In genomic region chr1:15282810-15283474, GRCh38 we compare ENCODE assay signal across 1 cellular context.
TF ChIP-seq lines count a peak whose summit lies in the region.

No MANE protein-coding gene starts in this region.

TF ChIP-seq in WTC11, 78 proteins besides CTCF, POLR2A, EP300 and RAD21 (continued from another document):
- TF ChIP-seq, protein P1, sequence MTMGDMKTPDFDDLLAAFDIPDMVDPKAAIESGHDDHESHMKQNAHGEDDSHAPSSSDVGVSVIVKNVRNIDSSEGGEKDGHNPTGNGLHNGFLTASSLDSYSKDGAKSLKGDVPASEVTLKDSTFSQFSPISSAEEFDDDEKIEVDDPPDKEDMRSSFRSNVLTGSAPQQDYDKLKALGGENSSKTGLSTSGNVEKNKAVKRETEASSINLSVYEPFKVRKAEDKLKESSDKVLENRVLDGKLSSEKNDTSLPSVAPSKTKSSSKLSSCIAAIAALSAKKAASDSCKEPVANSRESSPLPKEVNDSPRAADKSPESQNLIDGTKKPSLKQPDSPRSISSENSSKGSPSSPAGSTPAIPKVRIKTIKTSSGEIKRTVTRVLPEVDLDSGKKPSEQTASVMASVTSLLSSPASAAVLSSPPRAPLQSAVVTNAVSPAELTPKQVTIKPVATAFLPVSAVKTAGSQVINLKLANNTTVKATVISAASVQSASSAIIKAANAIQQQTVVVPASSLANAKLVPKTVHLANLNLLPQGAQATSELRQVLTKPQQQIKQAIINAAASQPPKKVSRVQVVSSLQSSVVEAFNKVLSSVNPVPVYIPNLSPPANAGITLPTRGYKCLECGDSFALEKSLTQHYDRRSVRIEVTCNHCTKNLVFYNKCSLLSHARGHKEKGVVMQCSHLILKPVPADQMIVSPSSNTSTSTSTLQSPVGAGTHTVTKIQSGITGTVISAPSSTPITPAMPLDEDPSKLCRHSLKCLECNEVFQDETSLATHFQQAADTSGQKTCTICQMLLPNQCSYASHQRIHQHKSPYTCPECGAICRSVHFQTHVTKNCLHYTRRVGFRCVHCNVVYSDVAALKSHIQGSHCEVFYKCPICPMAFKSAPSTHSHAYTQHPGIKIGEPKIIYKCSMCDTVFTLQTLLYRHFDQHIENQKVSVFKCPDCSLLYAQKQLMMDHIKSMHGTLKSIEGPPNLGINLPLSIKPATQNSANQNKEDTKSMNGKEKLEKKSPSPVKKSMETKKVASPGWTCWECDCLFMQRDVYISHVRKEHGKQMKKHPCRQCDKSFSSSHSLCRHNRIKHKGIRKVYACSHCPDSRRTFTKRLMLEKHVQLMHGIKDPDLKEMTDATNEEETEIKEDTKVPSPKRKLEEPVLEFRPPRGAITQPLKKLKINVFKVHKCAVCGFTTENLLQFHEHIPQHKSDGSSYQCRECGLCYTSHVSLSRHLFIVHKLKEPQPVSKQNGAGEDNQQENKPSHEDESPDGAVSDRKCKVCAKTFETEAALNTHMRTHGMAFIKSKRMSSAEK (CRISPR knock-in tag; IDR thresholded peaks at IDR 0.05; ENCODE audit: borderline replicate concordance): no peak
- TF ChIP-seq CREM (CRISPR knock-in tag; IDR thresholded peaks at IDR 0.05) (no peak), ZNF396 (CRISPR knock-in tag; IDR thresholded peaks at IDR 0.05; ENCODE audit: borderline replicate concordance) (no peak), SMAD4 (CRISPR knock-in tag; IDR thresholded peaks at IDR 0.05) (no peak), MXD4 (CRISPR knock-in tag; IDR thresholded peaks at IDR 0.05; ENCODE audit: borderline replicate concordance) (no peak), ATF3 (CRISPR knock-in tag; conservative IDR thresholded peaks at IDR 0.05) (no peak), AR (CRISPR knock-in tag; IDR thresholded peaks at IDR 0.05) (no peak), NFE2L1 (CRISPR knock-in tag; IDR thresholded peaks at IDR 0.05) (no peak), NR3C1 (CRISPR knock-in tag; conservative IDR thresholded peaks at IDR 0.05; ENCODE audit: low read depth) (no peak), HMGA2 (CRISPR knock-in tag; IDR thresholded peaks at IDR 0.05) (no peak)
- TF ChIP-seq, protein P2, sequence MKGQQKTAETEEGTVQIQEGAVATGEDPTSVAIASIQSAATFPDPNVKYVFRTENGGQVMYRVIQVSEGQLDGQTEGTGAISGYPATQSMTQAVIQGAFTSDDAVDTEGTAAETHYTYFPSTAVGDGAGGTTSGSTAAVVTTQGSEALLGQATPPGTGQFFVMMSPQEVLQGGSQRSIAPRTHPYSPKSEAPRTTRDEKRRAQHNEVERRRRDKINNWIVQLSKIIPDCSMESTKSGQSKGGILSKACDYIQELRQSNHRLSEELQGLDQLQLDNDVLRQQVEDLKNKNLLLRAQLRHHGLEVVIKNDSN (CRISPR knock-in tag; IDR thresholded peaks at IDR 0.05): no peak
- TF ChIP-seq, protein P3, sequence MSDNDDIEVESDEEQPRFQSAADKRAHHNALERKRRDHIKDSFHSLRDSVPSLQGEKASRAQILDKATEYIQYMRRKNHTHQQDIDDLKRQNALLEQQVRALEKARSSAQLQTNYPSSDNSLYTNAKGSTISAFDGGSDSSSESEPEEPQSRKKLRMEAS (CRISPR knock-in tag; IDR thresholded peaks at IDR 0.05): no peak
- TF ChIP-seq, protein P4, sequence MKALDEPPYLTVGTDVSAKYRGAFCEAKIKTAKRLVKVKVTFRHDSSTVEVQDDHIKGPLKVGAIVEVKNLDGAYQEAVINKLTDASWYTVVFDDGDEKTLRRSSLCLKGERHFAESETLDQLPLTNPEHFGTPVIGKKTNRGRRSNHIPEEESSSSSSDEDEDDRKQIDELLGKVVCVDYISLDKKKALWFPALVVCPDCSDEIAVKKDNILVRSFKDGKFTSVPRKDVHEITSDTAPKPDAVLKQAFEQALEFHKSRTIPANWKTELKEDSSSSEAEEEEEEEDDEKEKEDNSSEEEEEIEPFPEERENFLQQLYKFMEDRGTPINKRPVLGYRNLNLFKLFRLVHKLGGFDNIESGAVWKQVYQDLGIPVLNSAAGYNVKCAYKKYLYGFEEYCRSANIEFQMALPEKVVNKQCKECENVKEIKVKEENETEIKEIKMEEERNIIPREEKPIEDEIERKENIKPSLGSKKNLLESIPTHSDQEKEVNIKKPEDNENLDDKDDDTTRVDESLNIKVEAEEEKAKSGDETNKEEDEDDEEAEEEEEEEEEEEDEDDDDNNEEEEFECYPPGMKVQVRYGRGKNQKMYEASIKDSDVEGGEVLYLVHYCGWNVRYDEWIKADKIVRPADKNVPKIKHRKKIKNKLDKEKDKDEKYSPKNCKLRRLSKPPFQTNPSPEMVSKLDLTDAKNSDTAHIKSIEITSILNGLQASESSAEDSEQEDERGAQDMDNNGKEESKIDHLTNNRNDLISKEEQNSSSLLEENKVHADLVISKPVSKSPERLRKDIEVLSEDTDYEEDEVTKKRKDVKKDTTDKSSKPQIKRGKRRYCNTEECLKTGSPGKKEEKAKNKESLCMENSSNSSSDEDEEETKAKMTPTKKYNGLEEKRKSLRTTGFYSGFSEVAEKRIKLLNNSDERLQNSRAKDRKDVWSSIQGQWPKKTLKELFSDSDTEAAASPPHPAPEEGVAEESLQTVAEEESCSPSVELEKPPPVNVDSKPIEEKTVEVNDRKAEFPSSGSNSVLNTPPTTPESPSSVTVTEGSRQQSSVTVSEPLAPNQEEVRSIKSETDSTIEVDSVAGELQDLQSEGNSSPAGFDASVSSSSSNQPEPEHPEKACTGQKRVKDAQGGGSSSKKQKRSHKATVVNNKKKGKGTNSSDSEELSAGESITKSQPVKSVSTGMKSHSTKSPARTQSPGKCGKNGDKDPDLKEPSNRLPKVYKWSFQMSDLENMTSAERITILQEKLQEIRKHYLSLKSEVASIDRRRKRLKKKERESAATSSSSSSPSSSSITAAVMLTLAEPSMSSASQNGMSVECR (CRISPR knock-in tag; IDR thresholded peaks at IDR 0.05; ENCODE audit: borderline replicate concordance): no peak
